Comparison of ENCODE assay signal across 1 cellular context in the genomic region with DNA sequence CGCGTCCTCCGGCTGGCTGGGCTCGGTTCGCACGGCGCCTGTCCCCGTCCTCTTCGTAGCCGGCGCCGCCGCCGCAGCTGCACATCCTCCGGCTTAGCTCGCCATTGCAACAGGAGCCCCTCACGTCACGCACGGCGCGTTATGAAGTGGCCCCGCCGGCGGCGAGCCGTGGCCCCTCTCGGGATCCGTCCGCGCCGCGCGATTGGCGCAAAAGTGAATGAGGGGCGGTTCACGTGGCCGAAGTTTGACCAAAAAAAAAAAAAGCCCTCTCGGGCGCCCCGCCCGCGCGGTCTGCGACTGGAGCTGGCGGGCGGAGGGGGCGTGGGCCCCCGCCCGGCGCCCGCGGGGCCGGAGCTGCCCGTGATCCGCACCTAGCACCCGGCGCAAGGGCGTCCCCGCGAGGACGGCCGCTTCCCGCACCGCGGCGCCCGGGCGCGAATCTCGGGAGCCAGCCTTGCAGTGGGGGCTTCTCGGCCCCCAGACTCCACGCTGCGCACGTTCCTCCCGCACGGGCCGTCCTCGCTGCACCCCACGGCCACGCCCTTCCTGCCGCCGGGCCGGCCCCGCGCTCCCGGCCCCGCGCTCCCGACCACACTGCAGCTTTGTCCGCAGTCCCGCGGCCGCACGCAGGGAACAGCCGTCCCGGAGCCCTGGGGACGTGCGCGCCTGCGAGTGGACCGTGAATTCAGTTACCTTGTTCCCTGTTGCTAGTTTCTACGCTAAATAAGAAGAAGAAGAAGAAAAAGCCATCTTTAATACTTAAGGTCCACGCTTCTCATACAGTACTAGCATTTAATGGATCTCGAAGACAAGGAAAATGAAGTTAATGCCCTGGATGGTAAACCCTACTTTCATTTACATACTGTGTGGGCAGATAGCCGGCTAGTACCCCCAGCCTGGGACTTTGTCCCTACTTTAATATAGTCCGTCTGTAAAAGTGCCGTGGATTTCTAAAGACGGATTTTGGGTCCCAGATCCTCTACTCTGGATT.
TF ChIP-seq lines count a peak whose summit lies in the region.

CHSY1 (minus strand) TSS at position 219 of the 991 bp plus-strand sequence. CDS start 592 bp downstream, outside the sequence.

TF ChIP-seq in K562, 482 proteins besides CTCF, POLR2A, EP300 and RAD21 (continued from another document):
- TF ChIP-seq, protein P1, sequence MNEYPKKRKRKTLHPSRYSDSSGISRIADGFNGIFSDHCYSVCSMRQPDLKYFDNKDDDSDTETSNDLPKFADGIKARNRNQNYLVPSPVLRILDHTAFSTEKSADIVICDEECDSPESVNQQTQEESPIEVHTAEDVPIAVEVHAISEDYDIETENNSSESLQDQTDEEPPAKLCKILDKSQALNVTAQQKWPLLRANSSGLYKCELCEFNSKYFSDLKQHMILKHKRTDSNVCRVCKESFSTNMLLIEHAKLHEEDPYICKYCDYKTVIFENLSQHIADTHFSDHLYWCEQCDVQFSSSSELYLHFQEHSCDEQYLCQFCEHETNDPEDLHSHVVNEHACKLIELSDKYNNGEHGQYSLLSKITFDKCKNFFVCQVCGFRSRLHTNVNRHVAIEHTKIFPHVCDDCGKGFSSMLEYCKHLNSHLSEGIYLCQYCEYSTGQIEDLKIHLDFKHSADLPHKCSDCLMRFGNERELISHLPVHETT (CRISPR knock-in tag; conservative IDR thresholded peaks at IDR 0.05 in 1 of 2, IDR thresholded peaks at IDR 0.05 in 1 of 2), result peak in 1 of 2 experiments; percentile 62; a peak in 1 of 4 replicates
- TF ChIP-seq KLF10 (CRISPR knock-in tag; IDR thresholded peaks at IDR 0.05), result no peak
- no peak for TF ChIP-seq SRSF3 (IDR thresholded peaks at IDR 0.05; ENCODE audit: insufficient read depth, low read length)
- peak; percentile 57 to 60 for TF ChIP-seq E2F6 (IDR thresholded peaks at IDR 0.05; ENCODE audit: borderline replicate concordance in 1 of 2, extremely low read depth in 1 of 2, insufficient read depth in 1 of 2, insufficient read length in 1 of 2, low read depth in 1 of 2, low read length in 1 of 2, poor library complexity in 1 of 2, severe bottlenecking in 1 of 2)
- no peak for TF ChIP-seq TBL1XR1 (IDR thresholded peaks at IDR 0.05; ENCODE audit: low read length in 2 of 2)
- TF ChIP-seq SMC3 (conservative IDR thresholded peaks at IDR 0.05; ENCODE audit: insufficient read depth, low read depth, low read length), result no peak
- TF ChIP-seq, protein P2, sequence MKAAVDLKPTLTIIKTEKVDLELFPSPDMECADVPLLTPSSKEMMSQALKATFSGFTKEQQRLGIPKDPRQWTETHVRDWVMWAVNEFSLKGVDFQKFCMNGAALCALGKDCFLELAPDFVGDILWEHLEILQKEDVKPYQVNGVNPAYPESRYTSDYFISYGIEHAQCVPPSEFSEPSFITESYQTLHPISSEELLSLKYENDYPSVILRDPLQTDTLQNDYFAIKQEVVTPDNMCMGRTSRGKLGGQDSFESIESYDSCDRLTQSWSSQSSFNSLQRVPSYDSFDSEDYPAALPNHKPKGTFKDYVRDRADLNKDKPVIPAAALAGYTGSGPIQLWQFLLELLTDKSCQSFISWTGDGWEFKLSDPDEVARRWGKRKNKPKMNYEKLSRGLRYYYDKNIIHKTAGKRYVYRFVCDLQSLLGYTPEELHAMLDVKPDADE (conservative IDR thresholded peaks at IDR 0.05; ENCODE audit: control insufficient read depth, low read depth, low read length), result peak; percentile 46; the same call in 1 of the 2 replicates
- peak in 2 of 3 experiments; percentile 24 to 62 for TF ChIP-seq YY1 (IDR thresholded peaks at IDR 0.05; ENCODE audit: borderline replicate concordance in 1 of 3, control insufficient read depth in 1 of 3, extremely low read depth in 1 of 3, insufficient read depth in 3 of 3, insufficient read length in 1 of 3, insufficient replicate concordance in 2 of 3, low read depth in 1 of 3, low read length in 2 of 3)
- no peak for TF ChIP-seq ZNF24 (IDR thresholded peaks at IDR 0.05)
- TF ChIP-seq ZNF707 (CRISPR knock-in tag; conservative IDR thresholded peaks at IDR 0.05), result no peak
- TF ChIP-seq NONO (IDR thresholded peaks at IDR 0.05; ENCODE audit: low read depth in 2 of 2, low read length in 1 of 2), result peak in 1 of 2 experiments; percentile 45; a peak in 1 of 4 replicates
- TF ChIP-seq TCF7 (IDR thresholded peaks at IDR 0.05; ENCODE audit: borderline replicate concordance), result no peak
- TF ChIP-seq GATAD2B (IDR thresholded peaks at IDR 0.05; ENCODE audit: borderline replicate concordance), result peak; percentile 72
- TF ChIP-seq STAT5A (IDR thresholded peaks at IDR 0.05; ENCODE audit: borderline replicate concordance, low read length), result no peak
- TF ChIP-seq GABPB1 (CRISPR knock-in tag; IDR thresholded peaks at IDR 0.05), result 0 out of 2 replicates have a peak, but pooled peaks have one; percentile 1
- TF ChIP-seq, protein P3, sequence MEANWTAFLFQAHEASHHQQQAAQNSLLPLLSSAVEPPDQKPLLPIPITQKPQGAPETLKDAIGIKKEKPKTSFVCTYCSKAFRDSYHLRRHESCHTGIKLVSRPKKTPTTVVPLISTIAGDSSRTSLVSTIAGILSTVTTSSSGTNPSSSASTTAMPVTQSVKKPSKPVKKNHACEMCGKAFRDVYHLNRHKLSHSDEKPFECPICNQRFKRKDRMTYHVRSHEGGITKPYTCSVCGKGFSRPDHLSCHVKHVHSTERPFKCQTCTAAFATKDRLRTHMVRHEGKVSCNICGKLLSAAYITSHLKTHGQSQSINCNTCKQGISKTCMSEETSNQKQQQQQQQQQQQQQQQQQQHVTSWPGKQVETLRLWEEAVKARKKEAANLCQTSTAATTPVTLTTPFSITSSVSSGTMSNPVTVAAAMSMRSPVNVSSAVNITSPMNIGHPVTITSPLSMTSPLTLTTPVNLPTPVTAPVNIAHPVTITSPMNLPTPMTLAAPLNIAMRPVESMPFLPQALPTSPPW (CRISPR knock-in tag; IDR thresholded peaks at IDR 0.05), result peak; percentile 98
- TF ChIP-seq FOXK1 (CRISPR knock-in tag; IDR thresholded peaks at IDR 0.05; ENCODE audit: borderline replicate concordance), result no peak
- peak; percentile 84 for TF ChIP-seq L3MBTL2 (IDR thresholded peaks at IDR 0.05)
- peak; percentile 81; the same call in 1 of the 2 replicates for TF ChIP-seq ZBTB1 (CRISPR knock-in tag; IDR thresholded peaks at IDR 0.05; ENCODE audit: borderline replicate concordance, low read depth)
- peak in 1 of 2 experiments; percentile 29; a peak in 1 of 4 replicates for TF ChIP-seq TRIM24 (IDR thresholded peaks at IDR 0.05)
- no peak for TF ChIP-seq ELF2 (CRISPR knock-in tag; IDR thresholded peaks at IDR 0.05)
- TF ChIP-seq GTF2A2 (tag; IDR thresholded peaks at IDR 0.05), result no peak
- no peak for TF ChIP-seq SPI1 (IDR thresholded peaks at IDR 0.05; ENCODE audit: borderline replicate concordance, low read depth, low read length)
- TF ChIP-seq MCM2 (IDR thresholded peaks at IDR 0.05; ENCODE audit: low read depth), result no peak
- TF ChIP-seq KLF1 (tag; IDR thresholded peaks at IDR 0.05), result peak; percentile 74; the same call in 1 of the 2 replicates
- 0 out of 4 replicates have a peak, but pooled peaks of 1 of the 2 experiments have one; percentile 9 for TF ChIP-seq SIN3A (IDR thresholded peaks at IDR 0.05; ENCODE audit: borderline replicate concordance in 2 of 2, control insufficient read depth in 1 of 2, low read depth in 2 of 2, low read length in 2 of 2)
- TF ChIP-seq, protein P4, sequence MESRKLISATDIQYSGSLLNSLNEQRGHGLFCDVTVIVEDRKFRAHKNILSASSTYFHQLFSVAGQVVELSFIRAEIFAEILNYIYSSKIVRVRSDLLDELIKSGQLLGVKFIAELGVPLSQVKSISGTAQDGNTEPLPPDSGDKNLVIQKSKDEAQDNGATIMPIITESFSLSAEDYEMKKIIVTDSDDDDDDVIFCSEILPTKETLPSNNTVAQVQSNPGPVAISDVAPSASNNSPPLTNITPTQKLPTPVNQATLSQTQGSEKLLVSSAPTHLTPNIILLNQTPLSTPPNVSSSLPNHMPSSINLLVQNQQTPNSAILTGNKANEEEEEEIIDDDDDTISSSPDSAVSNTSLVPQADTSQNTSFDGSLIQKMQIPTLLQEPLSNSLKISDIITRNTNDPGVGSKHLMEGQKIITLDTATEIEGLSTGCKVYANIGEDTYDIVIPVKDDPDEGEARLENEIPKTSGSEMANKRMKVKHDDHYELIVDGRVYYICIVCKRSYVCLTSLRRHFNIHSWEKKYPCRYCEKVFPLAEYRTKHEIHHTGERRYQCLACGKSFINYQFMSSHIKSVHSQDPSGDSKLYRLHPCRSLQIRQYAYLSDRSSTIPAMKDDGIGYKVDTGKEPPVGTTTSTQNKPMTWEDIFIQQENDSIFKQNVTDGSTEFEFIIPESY (CRISPR knock-in tag; IDR thresholded peaks at IDR 0.05), result no peak
- no peak for TF ChIP-seq HDAC8 (tag; IDR thresholded peaks at IDR 0.05)
- TF ChIP-seq ZNF436 (CRISPR knock-in tag; IDR thresholded peaks at IDR 0.05), result no peak
- TF ChIP-seq, protein P5, sequence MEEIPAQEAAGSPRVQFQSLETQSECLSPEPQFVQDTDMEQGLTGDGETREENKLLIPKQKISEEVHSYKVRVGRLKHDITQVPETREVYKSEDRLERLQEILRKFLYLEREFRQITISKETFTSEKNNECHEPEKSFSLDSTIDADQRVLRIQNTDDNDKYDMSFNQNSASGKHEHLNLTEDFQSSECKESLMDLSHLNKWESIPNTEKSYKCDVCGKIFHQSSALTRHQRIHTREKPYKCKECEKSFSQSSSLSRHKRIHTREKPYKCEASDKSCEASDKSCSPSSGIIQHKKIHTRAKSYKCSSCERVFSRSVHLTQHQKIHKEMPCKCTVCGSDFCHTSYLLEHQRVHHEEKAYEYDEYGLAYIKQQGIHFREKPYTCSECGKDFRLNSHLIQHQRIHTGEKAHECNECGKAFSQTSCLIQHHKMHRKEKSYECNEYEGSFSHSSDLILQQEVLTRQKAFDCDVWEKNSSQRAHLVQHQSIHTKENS (CRISPR knock-in tag; IDR thresholded peaks at IDR 0.05), result no peak
- TF ChIP-seq ZNF589 (CRISPR knock-in tag; IDR thresholded peaks at IDR 0.05; ENCODE audit: low read depth), result peak; percentile 23; the same call in 1 of the 2 replicates
